Comparison of ENCODE assay signal across 8 cellular contexts in the genomic region with DNA sequence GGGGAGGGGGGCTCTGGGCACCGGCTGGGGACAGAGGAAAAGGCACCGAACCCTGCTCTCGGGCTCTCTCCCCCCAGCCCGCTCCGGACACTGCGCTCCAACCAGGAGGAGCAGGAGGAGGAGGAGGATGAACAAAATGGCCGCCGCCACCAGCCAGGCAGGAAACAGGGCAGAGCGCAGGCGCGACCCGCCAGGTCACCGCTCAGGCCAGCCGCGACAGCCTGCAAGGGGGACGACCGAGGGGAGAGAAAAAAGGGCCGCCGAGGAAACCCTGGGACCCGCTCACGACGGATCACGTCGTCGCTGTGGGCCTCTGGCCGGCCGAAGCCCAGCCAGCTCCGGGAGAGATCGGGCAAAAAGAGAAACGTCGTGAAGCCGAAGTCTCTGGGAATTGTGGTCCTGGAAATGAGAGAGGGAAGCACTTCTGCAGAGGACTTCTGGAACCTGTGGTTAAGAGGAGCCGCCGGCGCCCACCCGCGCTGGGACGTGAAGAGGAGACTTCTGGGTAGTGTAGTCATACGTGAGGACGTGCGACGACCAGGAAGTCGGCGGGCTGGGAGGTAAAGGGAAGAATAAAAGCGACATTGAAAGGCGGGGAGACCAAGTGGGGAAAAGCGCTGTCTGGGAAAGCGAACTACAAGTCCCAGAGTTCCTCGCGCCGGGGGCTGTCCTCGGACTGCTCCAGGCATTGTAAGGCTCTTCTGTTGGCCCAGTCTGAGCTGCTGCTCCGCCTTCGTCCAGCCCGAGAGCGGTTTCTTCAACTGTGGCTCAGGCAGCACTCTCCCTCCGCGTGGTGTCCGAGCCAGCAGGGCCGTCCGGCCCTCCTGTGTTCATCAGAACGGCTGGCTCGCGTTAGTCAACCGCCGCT. TPM values are rescaled to one million over a fixed set of nuclear protein-coding genes. Genes with fewer than 3 reads are reported as not detected.
DNase-seq lines count a peak whose midpoint lies in the region; ATAC-seq, FAIRE-seq and TF ChIP-seq lines count a peak whose summit lies in the region.

A gene with protein sequence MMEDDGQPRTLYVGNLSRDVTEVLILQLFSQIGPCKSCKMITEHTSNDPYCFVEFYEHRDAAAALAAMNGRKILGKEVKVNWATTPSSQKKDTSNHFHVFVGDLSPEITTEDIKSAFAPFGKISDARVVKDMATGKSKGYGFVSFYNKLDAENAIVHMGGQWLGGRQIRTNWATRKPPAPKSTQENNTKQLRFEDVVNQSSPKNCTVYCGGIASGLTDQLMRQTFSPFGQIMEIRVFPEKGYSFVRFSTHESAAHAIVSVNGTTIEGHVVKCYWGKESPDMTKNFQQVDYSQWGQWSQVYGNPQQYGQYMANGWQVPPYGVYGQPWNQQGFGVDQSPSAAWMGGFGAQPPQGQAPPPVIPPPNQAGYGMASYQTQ (minus strand): TSS at position 428 of the 868 bp plus-strand sequence. CDS start 499 bp downstream, outside the sequence.

- peak; percentile 92 for TF ChIP-seq POLR2A in GM19193 (IDR thresholded peaks at IDR 0.05; ENCODE audit: extremely low read depth, insufficient read depth, insufficient read length)

- H3K4me3 ChIP-seq in keratinocyte (ENCODE audit: control insufficient read depth in 2 of 3, extremely low read depth in 1 of 3, insufficient read depth in 2 of 3, low read depth in 1 of 3, low read length in 3 of 3) = peak within 1 kb of the TSS; percentile 71 to 93 (median 82)

- H3K79me2 ChIP-seq in keratinocyte (ENCODE audit: control insufficient read depth, insufficient read depth, low read length) = peaks cover 47% of the 10 kb centered on the region

- peaks cover 2% of the 10 kb centered on the region for H3K36me3 Mint-ChIP-seq in chondrocyte (ENCODE audit: low read depth)

- no peaks in the 10 kb centered on the region for H3K9me1 ChIP-seq in keratinocyte (ENCODE audit: control insufficient read depth, extremely low read depth, insufficient read depth, low read length)

- DNase-seq in AML-193 (lab: John Stamatoyannopoulos, UW) = peak; percentile 99
- DNase-seq in NCI-H510A treated with DMSO at 0.1 percent for 48 hours (lab: John Stamatoyannopoulos, UW) = peak; percentile 97
- peak; percentile 87 to 91 for DNase-seq in activated CD4-positive, alpha-beta T cell treated with anti-CD3 and anti-CD28 coated beads for 24 hours (ENCODE audit: low read depth in 2 of 2)
- peak; percentile 99 for DNase-seq in chondrocyte (ENCODE audit: low spot score)
- peak; percentile 98 for DNase-seq in keratinocyte (ENCODE audit: low read depth, low spot score)
- DNase-seq in stimulated activated CD4-positive, alpha-beta T cell treated with anti-CD3 and anti-CD28 coated beads, Interleukin-15, amount 100 ng/mL, for 1 hour (ENCODE audit: low read depth in 1 of 2, low spot score in 1 of 2) = peak; percentile 80 to 85

- TF ChIP-seq CTCF in chondrocyte (IDR thresholded peaks at IDR 0.05) (peak; percentile 2), keratinocyte (optimal IDR thresholded peaks at IDR 0.05 in 1 of 3, IDR thresholded peaks at IDR 0.05 in 1 of 3, conservative IDR thresholded peaks at IDR 0.05 in 1 of 3; ENCODE audit: extremely low read depth in 1 of 3, insufficient read depth in 2 of 3, low read length in 3 of 3) (no peak)

- H3K9me3 ChIP-seq in keratinocyte (ENCODE audit: control insufficient read depth, low read depth, low read length) = no peaks in the 10 kb centered on the region

- H3K27ac ChIP-seq in keratinocyte (ENCODE audit: control insufficient read depth, insufficient read depth, low read length) = peak within 1 kb of the TSS; percentile 93

- H3K27me3 ChIP-seq in keratinocyte (ENCODE audit: control insufficient read depth, extremely low read depth, insufficient read depth, low read length) = no peaks in the 10 kb centered on the region

- H3K9me3 Mint-ChIP-seq in chondrocyte (ENCODE audit: low read depth) = peaks cover 5% of the 10 kb centered on the region

- ATAC-seq in HG03439 (IDR thresholded peaks at IDR 0.05; ENCODE audit: unreplicated experiment) = peak; percentile 83

- peaks cover 34% of the 10 kb centered on the region for H3K4me1 ChIP-seq in keratinocyte (ENCODE audit: control insufficient read depth, extremely low read depth, insufficient read depth, low read length)

- peak within 1 kb of the TSS; percentile 99 for H3K27ac Mint-ChIP-seq in chondrocyte (ENCODE audit: unreplicated experiment)

- dilution Hi-C loops in keratinocyte (cut with MboI; ENCODE audit: extremely low pct_ligation_motif_present, low sequenced_read_pairs) = no loop called here

- no peaks in the 10 kb centered on the region for H4K20me1 ChIP-seq in keratinocyte (ENCODE audit: control insufficient read depth, extremely low read depth, insufficient read depth, low read length)

- peak within 1 kb of the TSS; percentile 89 for H2AFZ ChIP-seq in keratinocyte (ENCODE audit: control insufficient read depth, low read length)

- peaks cover 0 to 6% of the 10 kb centered on the region in 2 experiments for H3K36me3 ChIP-seq in keratinocyte (ENCODE audit: control insufficient read depth in 2 of 2, extremely low read depth in 1 of 2, insufficient read depth in 2 of 2, low read length in 2 of 2)

- no peaks in the 10 kb centered on the region for H3K27me3 Mint-ChIP-seq in chondrocyte (ENCODE audit: low read depth)

- H3K4me2 ChIP-seq in keratinocyte (ENCODE audit: control insufficient read depth, extremely low read depth, insufficient read depth, low read depth, low read length) = peak within 1 kb of the TSS; percentile 89

- FAIRE-seq in keratinocyte (lab: Jason Lieb, UNC) = peak; percentile 96

- H3K4me1 Mint-ChIP-seq in chondrocyte (ENCODE audit: low read depth) = peaks cover 44% of the 10 kb centered on the region

- peak within 1 kb of the TSS; percentile 71 for H3K4me3 Mint-ChIP-seq in chondrocyte (ENCODE audit: unreplicated experiment)

- peak within 1 kb of the TSS; percentile 95 for H3K9ac ChIP-seq in keratinocyte (ENCODE audit: control insufficient read depth, extremely low read depth, insufficient read depth, low read length)

RNA-seq across cellular contexts. Expression of the gene that starts here (rescaled TPM):
- 128 to 132 TPM (median 128 TPM) in 3 replicates for total RNA-seq in chondrocyte
- polyA plus RNA-seq in keratinocyte = 66.9 to 117 TPM (median 98.1 TPM) in 3 replicates
- polyA plus RNA-seq in keratinocyte (2011; ENCODE audit: low read depth) = 181 TPM
- 42.0 and 70.2 TPM in 2 replicates for polyA plus RNA-seq in keratinocyte (2011; cell fraction: cytosol; rRNA removed)
- 193 and 255 TPM in 2 replicates for polyA plus RNA-seq in keratinocyte (2011; cell fraction: nucleus; rRNA removed)
- polyA plus RNA-seq in keratinocyte (2012; ENCODE audit: low replicate concordance) = 70.7 and 108 TPM in 2 replicates
- polyA minus RNA-seq in keratinocyte = 23.8 to 78.1 TPM (median 32.4 TPM) in 3 replicates
- 24.4 TPM for polyA minus RNA-seq in keratinocyte (2011; cell fraction: cytosol; rRNA and poly(A)+ RNA removed)
- 35.2 and 69.0 TPM in 2 replicates for polyA minus RNA-seq in keratinocyte (2011; cell fraction: nucleus; rRNA and poly(A)+ RNA removed)

Comparison
In these comparisons a context has a peak if more than half of its experiments do, and no peak if none do; other contexts are left out.
1. Peak in every context shown above with its lines: DNase-seq, ATAC-seq, H3K4me3 ChIP-seq and H3K27ac ChIP-seq.